ENCODE assay signal across 10 cellular contexts in the genomic region with DNA sequence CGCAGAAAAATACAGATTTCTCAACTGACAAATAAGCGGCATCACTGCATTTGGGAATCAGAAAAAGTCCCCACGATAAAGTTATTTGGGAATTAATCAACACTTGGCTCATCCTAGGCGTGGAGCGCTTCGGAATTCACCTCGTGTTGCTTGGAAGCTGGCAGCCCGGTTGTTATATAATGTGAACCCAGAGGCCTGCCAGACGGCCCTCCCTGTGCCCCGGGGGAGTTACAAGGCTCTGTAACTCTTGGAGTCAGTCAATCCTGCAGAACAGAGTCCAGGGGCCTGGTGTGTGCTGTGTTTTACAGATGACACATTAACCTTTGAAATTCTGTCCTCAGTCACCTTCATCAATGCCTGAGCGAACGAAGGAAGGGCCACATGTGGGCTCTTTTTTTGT.
DNase-seq lines count a peak whose midpoint lies in the region; ATAC-seq and TF ChIP-seq lines count a peak whose summit lies in the region.
"Had no signal": no experiment of that assay in that cellular context is flagged by ENCODE, and none has a peak within 500 bp of the region (broad histone marks: within the 10 kb centered on the region; RNA-seq: fewer than 3 reads in every experiment).

No MANE protein-coding gene starts in this region.

- peaks cover 3 to 5% of the 10 kb centered on the region in 2 donors for H3K9me3 Mint-ChIP-seq in activated naive CD4-positive, alpha-beta T cell treated with anti-CD3 and anti-CD28 coated beads, Interleukin-2, amount 50 U/mL, for 72 hours

- DNase-seq in SK-N-SH (peak; percentile 63), fibroblast of mammary gland (ENCODE audit: low read depth) (peak; percentile 69), mucosa of gallbladder (ENCODE audit: low spot score) (peak; percentile 19), NCI-H187 (lab: John Stamatoyannopoulos, UW) (no peak)
- DNase-seq in activated naive CD4-positive, alpha-beta T cell treated with anti-CD3 and anti-CD28 coated beads, Interleukin-2, amount 50 U/mL, for 72 hours (ENCODE audit: low spot score in 2 of 2) = no peak
- DNase-seq: central memory CD4-positive, alpha-beta T cell; NCI-H1048 had no signal

- H3K27ac Mint-ChIP-seq in activated naive CD4-positive, alpha-beta T cell treated with anti-CD3 and anti-CD28 coated beads, Interleukin-2, amount 50 U/mL, for 72 hours = no peak overlapping the region

- TF ChIP-seq CTCF in SK-N-SH (IDR thresholded peaks at IDR 0.05) (no peak), fibroblast of mammary gland (conservative IDR thresholded peaks at IDR 0.05; ENCODE audit: control insufficient read depth, insufficient read depth, low read depth, low read length) (no peak)

- H3K36me3 ChIP-seq in SK-N-SH (replicated peaks in 1 of 2; ENCODE audit: control insufficient read depth in 1 of 2, insufficient read depth in 2 of 2, low read length in 1 of 2) = no peaks in the 10 kb centered on the region

- CTCF ChIA-PET in SK-N-SH (lab: Yijun Ruan, JAX) = interaction anchor here (1.0 to 5.8 kb wide), 7 partner anchors 13 to 114 kb away, joined by 3 to 78 read pairs (median 7); no protein-coding TSS in a partner anchor

- H3K4me2 ChIP-seq in SK-N-SH = no peak overlapping the region

- peak; percentile 21; the same call in 1 of the 2 replicates for TF ChIP-seq RAD21 in SK-N-SH (IDR thresholded peaks at IDR 0.05; ENCODE audit: low read length)

- peak overlapping the region in 1 of 2 experiments; percentile 43; a peak in 3 of 4 replicates for H3K27ac ChIP-seq in SK-N-SH (ENCODE audit: low read depth in 2 of 2, low read length in 1 of 2)
- peak overlapping the region; percentile 25 for H3K27ac ChIP-seq in temporal lobe (ENCODE audit: low read depth, low read length)

- H3F3A ChIP-seq in SK-N-SH (replicated peaks; ENCODE audit: insufficient read depth) = peaks cover 16% of the 10 kb centered on the region

- no peak overlapping the region for H3K4me3 ChIP-seq in SK-N-SH (ENCODE audit: low read depth in 2 of 2, low read length in 1 of 2)
- no peak overlapping the region for H3K4me3 ChIP-seq in fibroblast of mammary gland (ENCODE audit: control insufficient read depth, low read depth, low read length)

- POLR2A ChIA-PET in SK-N-SH (lab: Yijun Ruan, JAX) = interaction anchor here (1.8 kb wide), 1 partner anchor 117 kb away, joined by 5 read pairs; no protein-coding TSS in a partner anchor

- H3K36me3 Mint-ChIP-seq in activated naive CD4-positive, alpha-beta T cell treated with anti-CD3 and anti-CD28 coated beads, Interleukin-2, amount 50 U/mL, for 72 hours = peaks cover 4 to 16% of the 10 kb centered on the region in 2 donors

- peak in 1 of 2 experiments; percentile 71; a peak in 1 of 4 replicates for TF ChIP-seq EP300 in SK-N-SH (IDR thresholded peaks at IDR 0.05; ENCODE audit: borderline replicate concordance in 1 of 2, low read depth in 1 of 2, low read length in 1 of 2)

- H2AFZ ChIP-seq in SK-N-SH (ENCODE audit: low read depth) = no peak overlapping the region

- no peak overlapping the region for H3K9ac ChIP-seq in SK-N-SH

- ATAC-seq in SK-N-SH treated with all-trans-retinoic acid at 6 μM for 48 hours (no peak), GM21447 (IDR thresholded peaks at IDR 0.05; ENCODE audit: unreplicated experiment) (no peak)
- ATAC-seq in activated naive CD4-positive, alpha-beta T cell treated with anti-CD3 and anti-CD28 coated beads, Interleukin-2, amount 50 U/mL, for 72 hours = no peak

- WGBS in SK-N-SH (ENCODE audit: low lambda C conversion rate) = 68% methylated on average over 11 of the region's 12 CpGs

- peaks cover 12 to 32% of the 10 kb centered on the region in 2 experiments for H3K4me1 ChIP-seq in SK-N-SH (ENCODE audit: control insufficient read depth in 1 of 2, insufficient read depth in 2 of 2, low read depth in 1 of 2, low read length in 1 of 2)

- H3K9me2 ChIP-seq in SK-N-SH = no peaks in the 10 kb centered on the region

- H4K20me1 ChIP-seq in SK-N-SH (ENCODE audit: insufficient read depth) = peaks cover 5% of the 10 kb centered on the region; the same call in 1 of the 2 replicates

- peaks cover 7% of the 10 kb centered on the region; the same call in 1 of the 2 replicates for H3K79me2 ChIP-seq in SK-N-SH (ENCODE audit: insufficient read depth)

- no peaks in the 10 kb centered on the region for H3K9me3 ChIP-seq in SK-N-SH

- H3K27me3 ChIP-seq in SK-N-SH (ENCODE audit: insufficient read depth) = no peaks in the 10 kb centered on the region

TF ChIP-seq in SK-N-SH, 30 proteins besides CTCF, POLR2A, EP300 and RAD21 (continues in another document):
- TF ChIP-seq POLR2AphosphoS5 (IDR thresholded peaks at IDR 0.05; ENCODE audit: low read depth, low read length) (no peak), JUND (IDR thresholded peaks at IDR 0.05) (no peak), GABPA (IDR thresholded peaks at IDR 0.05; ENCODE audit: low read depth) (no peak), EZH2phosphoT487 (IDR thresholded peaks at IDR 0.05; ENCODE audit: borderline replicate concordance, low read depth) (no peak), MEF2A (IDR thresholded peaks at IDR 0.05; ENCODE audit: borderline replicate concordance, low read depth) (no peak), RXRA (IDR thresholded peaks at IDR 0.05; ENCODE audit: borderline replicate concordance, low read depth) (no peak), NRF1 (IDR thresholded peaks at IDR 0.05; ENCODE audit: low read depth, low read length) (no peak)
- TF ChIP-seq, protein P1, sequence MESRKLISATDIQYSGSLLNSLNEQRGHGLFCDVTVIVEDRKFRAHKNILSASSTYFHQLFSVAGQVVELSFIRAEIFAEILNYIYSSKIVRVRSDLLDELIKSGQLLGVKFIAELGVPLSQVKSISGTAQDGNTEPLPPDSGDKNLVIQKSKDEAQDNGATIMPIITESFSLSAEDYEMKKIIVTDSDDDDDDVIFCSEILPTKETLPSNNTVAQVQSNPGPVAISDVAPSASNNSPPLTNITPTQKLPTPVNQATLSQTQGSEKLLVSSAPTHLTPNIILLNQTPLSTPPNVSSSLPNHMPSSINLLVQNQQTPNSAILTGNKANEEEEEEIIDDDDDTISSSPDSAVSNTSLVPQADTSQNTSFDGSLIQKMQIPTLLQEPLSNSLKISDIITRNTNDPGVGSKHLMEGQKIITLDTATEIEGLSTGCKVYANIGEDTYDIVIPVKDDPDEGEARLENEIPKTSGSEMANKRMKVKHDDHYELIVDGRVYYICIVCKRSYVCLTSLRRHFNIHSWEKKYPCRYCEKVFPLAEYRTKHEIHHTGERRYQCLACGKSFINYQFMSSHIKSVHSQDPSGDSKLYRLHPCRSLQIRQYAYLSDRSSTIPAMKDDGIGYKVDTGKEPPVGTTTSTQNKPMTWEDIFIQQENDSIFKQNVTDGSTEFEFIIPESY (IDR thresholded peaks at IDR 0.05; ENCODE audit: borderline replicate concordance, low read depth) = no peak

TF ChIP-seq in SK-N-SH treated with all-trans-retinoic acid at 6 μM for 48 hours, 23 proteins besides CTCF, POLR2A, EP300 and RAD21 (continues in another document):
- TF ChIP-seq, protein P2, sequence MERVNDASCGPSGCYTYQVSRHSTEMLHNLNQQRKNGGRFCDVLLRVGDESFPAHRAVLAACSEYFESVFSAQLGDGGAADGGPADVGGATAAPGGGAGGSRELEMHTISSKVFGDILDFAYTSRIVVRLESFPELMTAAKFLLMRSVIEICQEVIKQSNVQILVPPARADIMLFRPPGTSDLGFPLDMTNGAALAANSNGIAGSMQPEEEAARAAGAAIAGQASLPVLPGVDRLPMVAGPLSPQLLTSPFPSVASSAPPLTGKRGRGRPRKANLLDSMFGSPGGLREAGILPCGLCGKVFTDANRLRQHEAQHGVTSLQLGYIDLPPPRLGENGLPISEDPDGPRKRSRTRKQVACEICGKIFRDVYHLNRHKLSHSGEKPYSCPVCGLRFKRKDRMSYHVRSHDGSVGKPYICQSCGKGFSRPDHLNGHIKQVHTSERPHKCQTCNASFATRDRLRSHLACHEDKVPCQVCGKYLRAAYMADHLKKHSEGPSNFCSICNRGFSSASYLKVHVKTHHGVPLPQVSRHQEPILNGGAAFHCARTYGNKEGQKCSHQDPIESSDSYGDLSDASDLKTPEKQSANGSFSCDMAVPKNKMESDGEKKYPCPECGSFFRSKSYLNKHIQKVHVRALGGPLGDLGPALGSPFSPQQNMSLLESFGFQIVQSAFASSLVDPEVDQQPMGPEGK (CRISPR knock-in tag; IDR thresholded peaks at IDR 0.05; ENCODE audit: borderline replicate concordance) = no peak
- TF ChIP-seq ZFP3 (CRISPR knock-in tag; IDR thresholded peaks at IDR 0.05) (no peak), ISL1 (CRISPR knock-in tag; IDR thresholded peaks at IDR 0.05) (no peak), ZNF70 (CRISPR knock-in tag; IDR thresholded peaks at IDR 0.05) (no peak)
- TF ChIP-seq, protein P3, sequence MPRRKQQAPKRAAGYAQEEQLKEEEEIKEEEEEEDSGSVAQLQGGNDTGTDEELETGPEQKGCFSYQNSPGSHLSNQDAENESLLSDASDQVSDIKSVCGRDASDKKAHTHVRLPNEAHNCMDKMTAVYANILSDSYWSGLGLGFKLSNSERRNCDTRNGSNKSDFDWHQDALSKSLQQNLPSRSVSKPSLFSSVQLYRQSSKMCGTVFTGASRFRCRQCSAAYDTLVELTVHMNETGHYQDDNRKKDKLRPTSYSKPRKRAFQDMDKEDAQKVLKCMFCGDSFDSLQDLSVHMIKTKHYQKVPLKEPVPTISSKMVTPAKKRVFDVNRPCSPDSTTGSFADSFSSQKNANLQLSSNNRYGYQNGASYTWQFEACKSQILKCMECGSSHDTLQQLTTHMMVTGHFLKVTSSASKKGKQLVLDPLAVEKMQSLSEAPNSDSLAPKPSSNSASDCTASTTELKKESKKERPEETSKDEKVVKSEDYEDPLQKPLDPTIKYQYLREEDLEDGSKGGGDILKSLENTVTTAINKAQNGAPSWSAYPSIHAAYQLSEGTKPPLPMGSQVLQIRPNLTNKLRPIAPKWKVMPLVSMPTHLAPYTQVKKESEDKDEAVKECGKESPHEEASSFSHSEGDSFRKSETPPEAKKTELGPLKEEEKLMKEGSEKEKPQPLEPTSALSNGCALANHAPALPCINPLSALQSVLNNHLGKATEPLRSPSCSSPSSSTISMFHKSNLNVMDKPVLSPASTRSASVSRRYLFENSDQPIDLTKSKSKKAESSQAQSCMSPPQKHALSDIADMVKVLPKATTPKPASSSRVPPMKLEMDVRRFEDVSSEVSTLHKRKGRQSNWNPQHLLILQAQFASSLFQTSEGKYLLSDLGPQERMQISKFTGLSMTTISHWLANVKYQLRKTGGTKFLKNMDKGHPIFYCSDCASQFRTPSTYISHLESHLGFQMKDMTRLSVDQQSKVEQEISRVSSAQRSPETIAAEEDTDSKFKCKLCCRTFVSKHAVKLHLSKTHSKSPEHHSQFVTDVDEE (CRISPR knock-in tag; IDR thresholded peaks at IDR 0.05) = no peak

Comparison
In these comparisons a context has a peak if more than half of its experiments do, and no peak if none do; other contexts are left out.
1. DNase-seq: peak in SK-N-SH (single experiment), fibroblast of mammary gland (single experiment) and mucosa of gallbladder (single experiment); none in activated naive CD4-positive, alpha-beta T cell treated with anti-CD3 and anti-CD28 coated beads, Interleukin-2, amount 50 U/mL, for 72 hours (0 of 2) and NCI-H187 (0 of 2).